8 cellular contexts compared by ENCODE assay signal in genomic region chr19:49672131-49672919, GRCh38. TPM values are rescaled to one million over a fixed set of nuclear protein-coding genes. Genes with fewer than 3 reads are reported as not detected.
DNase-seq lines count a peak whose midpoint lies in the region; ATAC-seq and TF ChIP-seq lines count a peak whose summit lies in the region.

No MANE protein-coding gene starts in this region.

- no peaks in the 10 kb centered on the region for H3K27me3 ChIP-seq in GM06990 (replicated peaks; ENCODE audit: control insufficient read depth, insufficient read depth, low read length)

- H3K4me3 ChIP-seq in GM06990 (replicated peaks; ENCODE audit: low read depth, low read length), result no peak overlapping the region

- peak; percentile 99 for TF ChIP-seq CTCF in GM06990 (IDR thresholded peaks at IDR 0.05; ENCODE audit: insufficient read depth, low read length, poor library complexity, severe bottlenecking)

- intact Hi-C loops in sciatic nerve (cut with DNase I), result loop anchor here (10.0 kb wide), 1 partner anchor 88 kb away; the partner anchor contains the start of genes NOSIP and PRRG2

- ATAC-seq in sciatic nerve (no peak), HG03457 (IDR thresholded peaks at IDR 0.05; ENCODE audit: unreplicated experiment) (no peak), GM19452 (IDR thresholded peaks at IDR 0.05; ENCODE audit: unreplicated experiment) (no peak)

- peak; percentile 77 for DNase-seq in GM06990 (ENCODE audit: extremely low read depth, insufficient read length)
- peak; percentile 80 for DNase-seq in NCI-H146 treated with DMSO at 0.1 percent for 48 hours (lab: John Stamatoyannopoulos, UW; ENCODE audit: unreplicated experiment)
- DNase-seq in T-helper 9 cell, result peak; percentile 71
- peak; percentile 87 for DNase-seq in astrocyte of the hippocampus (ENCODE audit: low read depth, low spot score)
- peak in 49 of 51 donors; percentile 5 to 80 (median 56) for DNase-seq in hypothalamus (lab: John Stamatoyannopoulos, UW)
- peak; percentile 87 for DNase-seq in sciatic nerve (ENCODE audit: low spot score)

- H3K36me3 ChIP-seq in GM06990 (ENCODE audit: control insufficient read depth, insufficient read depth, low read length), result peaks cover 3% of the 10 kb centered on the region

RNA-seq across cellular contexts. Expression of gene PRMT1, which starts 4.7 kb away (rescaled TPM):
- total RNA-seq in sciatic nerve, result 103 TPM

RNA-seq across cellular contexts. Expression of gene BCL2L12, which starts 6.6 kb away (rescaled TPM):
- total RNA-seq in sciatic nerve, result 11.5 TPM

RNA-seq across cellular contexts. Expression of gene IRF3, which starts 6.7 kb away (rescaled TPM):
- 76.7 TPM for total RNA-seq in sciatic nerve

RNA-seq across cellular contexts. Expression of gene ADM5, which starts 17.1 kb away (rescaled TPM):
- total RNA-seq in sciatic nerve, result 3.7 TPM

RNA-seq across cellular contexts. Expression of gene CPT1C, which starts 18.6 kb away (rescaled TPM):
- total RNA-seq in sciatic nerve, result 5.9 TPM
